ENCODE assay signal across 8 cellular contexts in genomic region chr7:43729214-43729923, GRCh38.
A peak's percentile ranks its signal among the peaks of the same experiment; 100 is the strongest.
DNase-seq lines count a peak whose midpoint lies in the region; ATAC-seq lines count a peak whose summit lies in the region.

TSS of gene COA1 (minus strand) at chr7:43729523. CDS start at chr7:43648614, 80,909 bp downstream.

- DNase-seq in AG20443 (ENCODE audit: low spot score) (peak; percentile 94), NCI-H345 treated with DMSO at 0.1 percent for 48 hours (lab: John Stamatoyannopoulos, UW; ENCODE audit: unreplicated experiment) (peak; percentile 93), iris pigment epithelial cell (ENCODE audit: low read depth) (peak; percentile 92)
- DNase-seq in activated CD4-positive, CD25-positive, alpha-beta regulatory T cell treated with anti-CD3 and anti-CD28 coated beads, Interleukin-2, amount 50 U/mL, for 16 hours (ENCODE audit: low read depth, low spot score), result peak; percentile 63
- DNase-seq in central memory CD4-positive, alpha-beta T cell, result peak; percentile 79
- DNase-seq in stimulated activated CD4-positive, alpha-beta T cell treated with anti-CD3 and anti-CD28 coated beads, Interleukin-12 subunit alpha, Interleukin-12 subunit beta, amount 100 ng/mL, for 24 hours (ENCODE audit: low read depth in 2 of 2), result peak; percentile 66 to 72

- ATAC-seq in GM19025 (IDR thresholded peaks at IDR 0.05; ENCODE audit: low read depth, unreplicated experiment) (peak; percentile 82), HG03280 (IDR thresholded peaks at IDR 0.05; ENCODE audit: unreplicated experiment) (peak; percentile 84)

Comparison
In these comparisons a context has a peak if more than half of its experiments do, and no peak if none do; other contexts are left out.
1. Peak in every context shown above with its lines: DNase-seq and ATAC-seq.